Comparison of ENCODE assay signal across 17 cellular contexts in genomic region chr11:24779791-24780190, GRCh38.
DNase-seq lines count a peak whose midpoint lies in the region; ATAC-seq and TF ChIP-seq lines count a peak whose summit lies in the region.
"Had no signal": no experiment of that assay in that cellular context is flagged by ENCODE, and none has a peak within 500 bp of the region (broad histone marks: within the 10 kb centered on the region; RNA-seq: fewer than 3 reads in every experiment).

No MANE protein-coding gene starts in this region.

- H3K79me2 ChIP-seq in mammary epithelial cell (ENCODE audit: insufficient read depth, low read length): no peaks in the 10 kb centered on the region

- peak; percentile 79 for ATAC-seq in left lobe of liver
- ATAC-seq in HG03469 (IDR thresholded peaks at IDR 0.05; ENCODE audit: unreplicated experiment): no peak
- ATAC-seq: lower lobe of right lung had no signal

- in situ Hi-C loops in mammary epithelial cell (cut with MboI; ENCODE audit: low sequenced_read_pairs in 2 of 2) (no loop called here), HAP-1 (cut with MboI; ENCODE audit: low sequenced_read_pairs) (no loop called here)

- H3K4me1 ChIP-seq in mammary epithelial cell (ENCODE audit: insufficient read depth, low read length): no peaks in the 10 kb centered on the region
- peaks cover 3% of the 10 kb centered on the region for H3K4me1 ChIP-seq in HAP-1
- H3K4me1 ChIP-seq: lower lobe of right lung had no signal

- H3K4me2 ChIP-seq in mammary epithelial cell (ENCODE audit: insufficient read depth, low read depth, low read length): no peak overlapping the region

- no peaks in the 10 kb centered on the region for H3K9me3 ChIP-seq in mammary epithelial cell (replicated peaks; ENCODE audit: insufficient read depth, low read length)
- H3K9me3 ChIP-seq in HAP-1: no peaks in the 10 kb centered on the region
- H3K9me3 ChIP-seq: lower lobe of right lung had no signal

- H4K20me1 ChIP-seq in mammary epithelial cell (ENCODE audit: insufficient read depth, low read length): no peaks in the 10 kb centered on the region

- CTCF ChIA-PET in mammary epithelial cell (lab: Charles Lee; ENCODE audit: low non-redundant PET): interaction anchor here (0.6 kb wide), 1 partner anchor 1241 kb away, joined by 3 read pairs; no protein-coding TSS in a partner anchor

- H3K27me3 ChIP-seq in mammary epithelial cell (ENCODE audit: insufficient read depth, low read length): no peaks in the 10 kb centered on the region
- H3K27me3 ChIP-seq in HAP-1 (ENCODE audit: low read depth): no peaks in the 10 kb centered on the region

- H3K27ac ChIP-seq in C4-2B (no peak overlapping the region), mammary epithelial cell (ENCODE audit: insufficient read depth, low read depth, low read length) (no peak overlapping the region)
- H3K27ac ChIP-seq: lower lobe of right lung, RWPE1 had no signal

- no peak overlapping the region for H2AFZ ChIP-seq in mammary epithelial cell (ENCODE audit: low read depth, low read length)

- TF ChIP-seq CTCF in C4-2B (conservative IDR thresholded peaks at IDR 0.05) (peak; percentile 22; the same call in 1 of the 2 replicates), mammary epithelial cell (conservative IDR thresholded peaks at IDR 0.05 in 1 of 2, IDR thresholded peaks at IDR 0.05 in 1 of 2; ENCODE audit: extremely low read depth in 1 of 2, insufficient read depth in 1 of 2, low read depth in 1 of 2, low read length in 2 of 2) (peak; percentile 6 to 27)

- H3K36me3 ChIP-seq in mammary epithelial cell (ENCODE audit: insufficient read depth, low read length) (no peaks in the 10 kb centered on the region), HAP-1 (replicated peaks) (no peaks in the 10 kb centered on the region)
- H3K36me3 ChIP-seq: lower lobe of right lung had no signal

- H3K4me3 ChIP-seq in mammary epithelial cell (replicated peaks in 1 of 3; ENCODE audit: insufficient read depth in 1 of 3, low read depth in 2 of 3, low read length in 3 of 3) (no peak overlapping the region), HAP-1 (no peak overlapping the region)
- H3K4me3 ChIP-seq: lower lobe of right lung had no signal

- intact Hi-C loops in mammary epithelial cell (cut with micrococcal nuclease): no loop called here

- DNase-seq in HuH-7 (ENCODE audit: low spot score): peak; percentile 0
- DNase-seq in mammary epithelial cell: no peak
- DNase-seq in left lobe of liver (ENCODE audit: low spot score): no peak
- no peak for DNase-seq in SIG-M5 (lab: John Stamatoyannopoulos, UW)
- DNase-seq in HAP-1 (ENCODE audit: low spot score in 2 of 2): no peak
- DNase-seq: activated B cell treated with CpG ODN at 0.5 μM for 24 hours, amniotic stem cell, KBM-7, lower lobe of right lung, NCI-H1105 treated with DMSO at 0.1 percent for 48 hours, NCI-H2171, NCI-H774, posterior cingulate gyrus, T-helper 1 cell had no signal

- dilution Hi-C loops in mammary epithelial cell (cut with HindIII; ENCODE audit: low sequenced_read_pairs): no loop called here

- no TSS peak for BruUV-seq in mammary epithelial cell (replicated peaks; lab: Mats Ljungman, UMichigan)

- H3K9ac ChIP-seq in mammary epithelial cell (ENCODE audit: insufficient read depth, low read length): no peak overlapping the region

- 64% methylated on average over 2 of the region's 2 CpGs for WGBS in mammary epithelial cell (ENCODE audit: low coverage, missing lambda C conversion rate)
